ENCODE assay signal across 21 cellular contexts in the genomic region with DNA sequence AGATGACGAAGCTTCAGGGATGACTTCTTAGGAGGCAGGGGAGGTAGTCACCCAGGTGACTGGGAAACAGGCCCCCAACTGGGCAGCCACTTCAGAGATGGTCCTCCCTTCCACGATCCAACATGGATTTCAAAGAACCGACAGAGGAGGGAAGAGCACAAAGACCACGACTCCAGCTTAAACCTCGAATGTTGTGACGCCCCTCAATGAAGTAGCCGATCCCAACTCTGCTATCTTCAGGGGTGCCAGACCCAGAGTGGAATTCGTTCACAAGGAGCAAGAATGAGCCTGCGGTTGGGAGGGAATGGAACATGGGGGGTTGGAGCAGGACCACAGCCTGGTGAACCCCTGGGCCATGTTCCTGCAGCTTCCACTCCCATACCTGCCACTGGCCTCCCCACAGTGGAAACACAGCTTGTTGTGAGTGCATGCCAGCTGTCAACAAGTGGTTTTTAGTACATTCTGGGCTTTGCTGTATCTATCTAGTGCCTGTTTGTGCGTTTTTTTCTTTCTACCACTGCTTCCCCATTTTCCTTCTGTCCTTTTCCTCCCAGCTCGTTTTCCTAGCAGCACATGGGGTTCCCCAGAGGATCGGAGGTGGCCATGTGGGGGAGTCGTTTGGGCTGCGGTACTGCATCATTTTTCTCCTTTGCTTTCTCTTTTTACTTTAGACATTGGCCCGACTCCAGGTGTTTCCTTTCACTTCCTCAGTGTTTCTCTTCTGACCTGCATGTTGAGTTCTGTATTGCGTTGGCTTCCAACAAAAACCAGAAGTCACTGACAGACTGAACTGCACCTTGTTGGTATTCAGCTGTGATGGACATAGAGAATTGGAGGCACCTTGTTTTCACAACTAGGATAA.
DNase-seq lines count a peak whose midpoint lies in the region; ATAC-seq and TF ChIP-seq lines count a peak whose summit lies in the region.
"Had no signal": no experiment of that assay in that cellular context is flagged by ENCODE, and none has a peak within 500 bp of the region (broad histone marks: within the 10 kb centered on the region; RNA-seq: fewer than 3 reads in every experiment).

No MANE protein-coding gene starts in this region.

- TF ChIP-seq CTCF in GM10266 (IDR thresholded peaks at IDR 0.05; ENCODE audit: control insufficient read depth, insufficient read depth, low read depth, missing control alignments) (no peak), endodermal cell (conservative IDR thresholded peaks at IDR 0.05) (no peak), transverse colon (IDR thresholded peaks at IDR 0.05) (no peak)

- WGBS in endodermal cell (ENCODE audit: insufficient coverage in 1 of 2, insufficient read length in 1 of 2), 2 experiments, result 92 to 96% methylated on average over 14 to 16 of the region's 16 CpGs
- 78 to 81% methylated on average over 7 to 16 of the region's 16 CpGs for WGBS in transverse colon (ENCODE audit: low coverage in 1 of 2), 2 donors

- H3K27ac Mint-ChIP-seq in IgD-negative memory B cell, result peak overlapping the region in 2 of 3 donors; percentile 54 to 82
- H3K27ac Mint-ChIP-seq in endodermal cell, result peak overlapping the region; percentile 80
- peak overlapping the region; percentile 57 for H3K27ac Mint-ChIP-seq in stimulated activated memory B cell treated with anti-CD40 and anti-IgM and Interleukin-4, amounts not matched to agents 10 μg/mL and 1 μg/mL and 100 μg/mL, for 72 hours
- no peak overlapping the region for H3K27ac Mint-ChIP-seq in activated T-helper 17 cell treated with anti-CD3 and anti-CD28 coated beads, Interleukin-2, amount 50 U/mL, for 72 hours

- intact Hi-C loops in transverse colon (cut with DNase I; ENCODE audit: low total_unique reads), result loop anchor here (10.0 kb wide), 2 partner anchors 138 to 278 kb away; no protein-coding TSS in a partner anchor

- ATAC-seq in stimulated activated memory B cell treated with anti-CD40 and anti-IgM and Interleukin-4, amounts not matched to agents 10 μg/mL and 1 μg/mL and 100 μg/mL, for 72 hours, result peak; percentile 80
- no peak for ATAC-seq in activated T-helper 17 cell treated with anti-CD3 and anti-CD28 coated beads, Interleukin-2, amount 50 U/mL, for 72 hours (replicated peaks)
- ATAC-seq: lower lobe of right lung, right lobe of liver, Right ventricle myocardium inferior had no signal

- H3K4me3 Mint-ChIP-seq in IgD-negative memory B cell (peak overlapping the region in 2 of 4 donors; percentile 70 to 91), endodermal cell (no peak overlapping the region)
- peak overlapping the region; percentile 63 for H3K4me3 Mint-ChIP-seq in stimulated activated memory B cell treated with anti-CD40 and anti-IgM and Interleukin-4, amounts not matched to agents 10 μg/mL and 1 μg/mL and 100 μg/mL, for 72 hours
- H3K4me3 Mint-ChIP-seq in activated T-helper 17 cell treated with anti-CD3 and anti-CD28 coated beads, Interleukin-2, amount 50 U/mL, for 72 hours, result no peak overlapping the region

- peaks cover 19% of the 10 kb centered on the region for H3K9me3 ChIP-seq in endodermal cell (ENCODE audit: control insufficient read depth, low read length)
- H3K9me3 ChIP-seq in transverse colon, result peaks cover 4 to 9% of the 10 kb centered on the region in 2 donors
- H3K9me3 ChIP-seq: right lobe of liver had no signal

- H3K27ac ChIP-seq in endodermal cell (ENCODE audit: low read depth, low read length) (no peak overlapping the region), transverse colon (no peak overlapping the region)
- H3K27ac ChIP-seq: lower lobe of right lung, parathyroid adenoma, right lobe of liver, tibial artery had no signal

- H3K4me3 ChIP-seq in endodermal cell (ENCODE audit: low read length) (no peak overlapping the region), transverse colon (no peak overlapping the region)
- H3K4me3 ChIP-seq: lower lobe of right lung, right lobe of liver, tibial artery had no signal

- DNase-seq in GM10266 (ENCODE audit: extremely low spot score), result peak; percentile 49
- no peak for DNase-seq in endodermal cell
- no peak for DNase-seq in DMS114 treated with DMSO at 0.1 percent for 48 hours (lab: John Stamatoyannopoulos, UW; ENCODE audit: unreplicated experiment)
- DNase-seq in transverse colon, result no peak
- DNase-seq: activated CD4-positive, alpha-beta T cell treated with anti-CD3 and anti-CD28 coated beads for 48 hours; activated naive CD4-positive, alpha-beta T cell; anterior cingulate cortex; Calu3; effector CD8-positive, alpha-beta T cell; lower lobe of right lung; NCI-H1092; NCI-H2081 treated with DMSO at 0.1 percent for 48 hours; NCI-H524; stimulated activated naive CD4-positive, alpha-beta T cell had no signal

- H3K36me3 Mint-ChIP-seq in IgD-negative memory B cell (peaks cover 3% of the 10 kb centered on the region), endodermal cell (ENCODE audit: low read depth) (peaks cover 57% of the 10 kb centered on the region)
- H3K36me3 Mint-ChIP-seq in stimulated activated memory B cell treated with anti-CD40 and anti-IgM and Interleukin-4, amounts not matched to agents 10 μg/mL and 1 μg/mL and 100 μg/mL, for 72 hours, result peaks cover 20% of the 10 kb centered on the region
- H3K36me3 Mint-ChIP-seq in activated T-helper 17 cell treated with anti-CD3 and anti-CD28 coated beads, Interleukin-2, amount 50 U/mL, for 72 hours (ENCODE audit: low read depth), result peaks cover 23% of the 10 kb centered on the region

- no peak overlapping the region for H3K9ac ChIP-seq in endodermal cell (ENCODE audit: extremely low read depth, low read length, poor library complexity, severe bottlenecking)
- H3K9ac ChIP-seq: parathyroid adenoma had no signal

- no peaks in the 10 kb centered on the region for H3K4me1 ChIP-seq in endodermal cell (ENCODE audit: control insufficient read depth, insufficient read depth, low read length)
- H3K4me1 ChIP-seq in transverse colon, result no peaks in the 10 kb centered on the region
- H3K4me1 ChIP-seq: lower lobe of right lung, parathyroid adenoma, right lobe of liver, tibial artery had no signal

- H3K27me3 Mint-ChIP-seq in IgD-negative memory B cell, result no peaks in the 10 kb centered on the region
- H3K27me3 Mint-ChIP-seq in endodermal cell (ENCODE audit: insufficient read depth), result no peaks in the 10 kb centered on the region
- no peaks in the 10 kb centered on the region for H3K27me3 Mint-ChIP-seq in stimulated activated memory B cell treated with anti-CD40 and anti-IgM and Interleukin-4, amounts not matched to agents 10 μg/mL and 1 μg/mL and 100 μg/mL, for 72 hours
- H3K27me3 Mint-ChIP-seq in activated T-helper 17 cell treated with anti-CD3 and anti-CD28 coated beads, Interleukin-2, amount 50 U/mL, for 72 hours, result no peaks in the 10 kb centered on the region

- H3K36me3 ChIP-seq in endodermal cell (ENCODE audit: control insufficient read depth, insufficient read depth, low read length) (peaks cover 32% of the 10 kb centered on the region), transverse colon (peaks cover 0 to 5% (median 0%) of the 10 kb centered on the region in 4 donors)
- H3K36me3 ChIP-seq: right lobe of liver had no signal

- in situ Hi-C loops in transverse colon (cut with MboI; ENCODE audit: low pct_ligation_motif_present in 1 of 4, low pct_unique_long_range_greater_than_20kb in 1 of 4, low sequenced_read_pairs in 3 of 4), result loop anchor here in 1 of 4 donors (25.0 kb wide), 1 partner anchor 265 kb away; the partner anchor contains the start of gene SLC35E4

- no peaks in the 10 kb centered on the region for H3K27me3 ChIP-seq in endodermal cell (ENCODE audit: control insufficient read depth, insufficient read depth, low read length, poor library complexity, severe bottlenecking)
- no peaks in the 10 kb centered on the region for H3K27me3 ChIP-seq in transverse colon
- H3K27me3 ChIP-seq: right lobe of liver, tibial artery had no signal

- no peak for TF ChIP-seq EP300 in transverse colon (IDR thresholded peaks at IDR 0.05; ENCODE audit: low read depth)

- peaks cover 6 to 11% (median 10%) of the 10 kb centered on the region in 3 donors for H3K4me1 Mint-ChIP-seq in IgD-negative memory B cell
- H3K4me1 Mint-ChIP-seq in endodermal cell, result no peaks in the 10 kb centered on the region
- peaks cover 14% of the 10 kb centered on the region for H3K4me1 Mint-ChIP-seq in stimulated activated memory B cell treated with anti-CD40 and anti-IgM and Interleukin-4, amounts not matched to agents 10 μg/mL and 1 μg/mL and 100 μg/mL, for 72 hours
- no peaks in the 10 kb centered on the region for H3K4me1 Mint-ChIP-seq in activated T-helper 17 cell treated with anti-CD3 and anti-CD28 coated beads, Interleukin-2, amount 50 U/mL, for 72 hours

- no peak for TF ChIP-seq POLR2A in transverse colon (IDR thresholded peaks at IDR 0.05)

- H3K9me3 Mint-ChIP-seq in IgD-negative memory B cell, result peaks cover 0 to 4% (median 1%) of the 10 kb centered on the region in 3 donors
- H3K9me3 Mint-ChIP-seq in endodermal cell, result peaks cover 19% of the 10 kb centered on the region
- no peaks in the 10 kb centered on the region for H3K9me3 Mint-ChIP-seq in stimulated activated memory B cell treated with anti-CD40 and anti-IgM and Interleukin-4, amounts not matched to agents 10 μg/mL and 1 μg/mL and 100 μg/mL, for 72 hours
- H3K9me3 Mint-ChIP-seq in activated T-helper 17 cell treated with anti-CD3 and anti-CD28 coated beads, Interleukin-2, amount 50 U/mL, for 72 hours, result no peaks in the 10 kb centered on the region
